Comparison of ENCODE assay signal across 22 cellular contexts in genomic region chr11:30150425-30150824, GRCh38.
"Had no signal": no experiment of that assay in that cellular context is flagged by ENCODE, and none has a peak within 500 bp of the region (broad histone marks: within the 10 kb centered on the region; RNA-seq: fewer than 3 reads in every experiment).

No MANE protein-coding gene starts in this region.

- H3K4me1 Mint-ChIP-seq: activated B cell treated with CpG ODN at 0.5 μM for 24 hours; activated CD4-positive, alpha-beta T cell treated with anti-CD3 and anti-CD28 coated beads for 36 hours; brain; memory B cell; nephron progenitor cell; stimulated activated memory B cell treated with anti-CD40 and anti-IgM and Interleukin-4, amounts not matched to agents 10 μg/mL and 1 μg/mL and 100 μg/mL, for 72 hours had no signal

- ATAC-seq: activated CD4-positive, alpha-beta T cell treated with anti-CD3 and anti-CD28 coated beads for 36 hours; mucosa of descending colon; sciatic nerve; stimulated activated memory B cell treated with anti-CD40 and anti-IgM and Interleukin-4, amounts not matched to agents 10 μg/mL and 1 μg/mL and 100 μg/mL, for 72 hours had no signal

- H3K9ac ChIP-seq: parathyroid adenoma had no signal

- H3K4me3 ChIP-seq: coronary artery, mucosa of descending colon, stomach, testis, uterus had no signal

- H3K9me3 Mint-ChIP-seq: activated B cell treated with CpG ODN at 0.5 μM for 24 hours; activated naive CD4-positive, alpha-beta T cell treated with anti-CD3 and anti-CD28 coated beads for 36 hours; brain; memory B cell; nephron progenitor cell; stimulated activated memory B cell treated with anti-CD40 and anti-IgM and Interleukin-4, amounts not matched to agents 10 μg/mL and 1 μg/mL and 100 μg/mL, for 72 hours had no signal

- DNase-seq: activated B cell treated with CpG ODN at 0.5 μM for 24 hours; activated CD4-positive, alpha-beta T cell treated with anti-CD3 and anti-CD28 coated beads for 36 hours; activated CD4-positive, alpha-beta T cell treated with anti-CD3 and anti-CD28 coated beads, Interleukin-2, amount 50 U/mL, for 4 hours; activated CD8-positive, alpha-beta memory T cell treated with anti-CD3 and anti-CD28 coated beads, Interleukin-2, amount 50 U/mL, for 48 hours; activated naive CD4-positive, alpha-beta T cell treated with anti-CD3 and anti-CD28 coated beads for 36 hours; activated T-cell treated with anti-CD3 and anti-CD28 coated beads, Interleukin-2, amount 50 U/mL, for 48 hours; cerebellar nuclear complex; kidney; mucosa of descending colon; nephron progenitor cell; small intestine; stomach; T-helper 1 cell; testis; trophoblast cell; uterus had no signal

- H3K36me3 ChIP-seq: stomach, uterus had no signal

- H3K36me3 Mint-ChIP-seq: brain; memory B cell; stimulated activated memory B cell treated with anti-CD40 and anti-IgM and Interleukin-4, amounts not matched to agents 10 μg/mL and 1 μg/mL and 100 μg/mL, for 72 hours had no signal

- H3K27me3 ChIP-seq: stomach, testis, uterus had no signal

- H3K27ac Mint-ChIP-seq: activated B cell treated with CpG ODN at 0.5 μM for 24 hours; activated CD4-positive, alpha-beta T cell treated with anti-CD3 and anti-CD28 coated beads for 36 hours; activated naive CD4-positive, alpha-beta T cell treated with anti-CD3 and anti-CD28 coated beads for 36 hours; memory B cell; nephron progenitor cell; stimulated activated memory B cell treated with anti-CD40 and anti-IgM and Interleukin-4, amounts not matched to agents 10 μg/mL and 1 μg/mL and 100 μg/mL, for 72 hours had no signal

- H3K27ac ChIP-seq: coronary artery, parathyroid adenoma, testis, uterus had no signal

- H3K9me3 ChIP-seq: mucosa of descending colon, stomach, testis, uterus had no signal

- H3K27me3 Mint-ChIP-seq: activated B cell treated with CpG ODN at 0.5 μM for 24 hours; activated CD4-positive, alpha-beta T cell treated with anti-CD3 and anti-CD28 coated beads for 36 hours had no signal

- H3K4me1 ChIP-seq: parathyroid adenoma, testis, uterus had no signal

- H3K4me3 Mint-ChIP-seq: activated B cell treated with CpG ODN at 0.5 μM for 24 hours; activated CD4-positive, alpha-beta T cell treated with anti-CD3 and anti-CD28 coated beads for 36 hours; activated naive CD4-positive, alpha-beta T cell treated with anti-CD3 and anti-CD28 coated beads for 36 hours; brain; memory B cell; nephron progenitor cell; stimulated activated memory B cell treated with anti-CD40 and anti-IgM and Interleukin-4, amounts not matched to agents 10 μg/mL and 1 μg/mL and 100 μg/mL, for 72 hours had no signal

- H3K79me2 ChIP-seq: parathyroid adenoma had no signal

- H2AFZ ChIP-seq: parathyroid adenoma had no signal
